Comparison of ENCODE assay signal across 1 cellular context in the genomic region with DNA sequence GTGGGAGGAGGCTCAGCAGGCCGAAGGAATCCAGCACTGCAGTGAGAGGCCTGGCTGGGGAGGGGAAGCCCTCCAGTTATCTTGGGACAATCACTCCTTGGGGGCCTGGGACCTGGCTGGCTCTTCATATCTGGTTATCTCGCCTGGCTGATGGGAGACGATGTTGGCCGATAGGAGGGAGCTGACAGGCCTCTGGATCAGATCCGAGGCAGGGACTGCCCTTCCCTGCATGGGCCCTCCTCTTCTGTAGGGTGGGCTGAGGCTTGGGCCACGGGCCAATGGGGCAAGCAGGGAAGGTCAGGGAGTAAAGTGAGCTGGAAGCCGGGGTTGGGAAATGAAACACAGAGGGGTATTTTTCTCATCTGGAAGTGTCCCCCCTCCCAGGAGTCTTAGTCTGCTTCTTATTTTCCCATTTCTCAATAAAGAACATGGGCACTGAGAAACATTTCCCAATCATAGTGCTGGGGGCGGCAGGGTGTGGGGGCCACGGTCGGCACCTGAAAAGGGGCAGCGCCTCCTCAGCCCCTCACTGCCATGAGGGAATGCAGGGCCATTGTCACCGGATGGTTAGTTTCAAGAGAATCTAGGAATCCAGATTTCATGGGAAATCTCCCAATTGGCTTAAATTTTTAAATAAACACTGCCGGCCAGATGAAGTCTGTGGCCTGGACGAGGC.
TF ChIP-seq lines count a peak whose summit lies in the region.

No MANE protein-coding gene starts in this region.

TF ChIP-seq in WTC11, 78 proteins besides CTCF, POLR2A, EP300 and RAD21 (continued from another document):
- TF ChIP-seq, protein P1, sequence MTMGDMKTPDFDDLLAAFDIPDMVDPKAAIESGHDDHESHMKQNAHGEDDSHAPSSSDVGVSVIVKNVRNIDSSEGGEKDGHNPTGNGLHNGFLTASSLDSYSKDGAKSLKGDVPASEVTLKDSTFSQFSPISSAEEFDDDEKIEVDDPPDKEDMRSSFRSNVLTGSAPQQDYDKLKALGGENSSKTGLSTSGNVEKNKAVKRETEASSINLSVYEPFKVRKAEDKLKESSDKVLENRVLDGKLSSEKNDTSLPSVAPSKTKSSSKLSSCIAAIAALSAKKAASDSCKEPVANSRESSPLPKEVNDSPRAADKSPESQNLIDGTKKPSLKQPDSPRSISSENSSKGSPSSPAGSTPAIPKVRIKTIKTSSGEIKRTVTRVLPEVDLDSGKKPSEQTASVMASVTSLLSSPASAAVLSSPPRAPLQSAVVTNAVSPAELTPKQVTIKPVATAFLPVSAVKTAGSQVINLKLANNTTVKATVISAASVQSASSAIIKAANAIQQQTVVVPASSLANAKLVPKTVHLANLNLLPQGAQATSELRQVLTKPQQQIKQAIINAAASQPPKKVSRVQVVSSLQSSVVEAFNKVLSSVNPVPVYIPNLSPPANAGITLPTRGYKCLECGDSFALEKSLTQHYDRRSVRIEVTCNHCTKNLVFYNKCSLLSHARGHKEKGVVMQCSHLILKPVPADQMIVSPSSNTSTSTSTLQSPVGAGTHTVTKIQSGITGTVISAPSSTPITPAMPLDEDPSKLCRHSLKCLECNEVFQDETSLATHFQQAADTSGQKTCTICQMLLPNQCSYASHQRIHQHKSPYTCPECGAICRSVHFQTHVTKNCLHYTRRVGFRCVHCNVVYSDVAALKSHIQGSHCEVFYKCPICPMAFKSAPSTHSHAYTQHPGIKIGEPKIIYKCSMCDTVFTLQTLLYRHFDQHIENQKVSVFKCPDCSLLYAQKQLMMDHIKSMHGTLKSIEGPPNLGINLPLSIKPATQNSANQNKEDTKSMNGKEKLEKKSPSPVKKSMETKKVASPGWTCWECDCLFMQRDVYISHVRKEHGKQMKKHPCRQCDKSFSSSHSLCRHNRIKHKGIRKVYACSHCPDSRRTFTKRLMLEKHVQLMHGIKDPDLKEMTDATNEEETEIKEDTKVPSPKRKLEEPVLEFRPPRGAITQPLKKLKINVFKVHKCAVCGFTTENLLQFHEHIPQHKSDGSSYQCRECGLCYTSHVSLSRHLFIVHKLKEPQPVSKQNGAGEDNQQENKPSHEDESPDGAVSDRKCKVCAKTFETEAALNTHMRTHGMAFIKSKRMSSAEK (CRISPR knock-in tag; IDR thresholded peaks at IDR 0.05; ENCODE audit: borderline replicate concordance), result no peak
- TF ChIP-seq ZNF423 (CRISPR knock-in tag; IDR thresholded peaks at IDR 0.05), result no peak
- TF ChIP-seq, protein P2, sequence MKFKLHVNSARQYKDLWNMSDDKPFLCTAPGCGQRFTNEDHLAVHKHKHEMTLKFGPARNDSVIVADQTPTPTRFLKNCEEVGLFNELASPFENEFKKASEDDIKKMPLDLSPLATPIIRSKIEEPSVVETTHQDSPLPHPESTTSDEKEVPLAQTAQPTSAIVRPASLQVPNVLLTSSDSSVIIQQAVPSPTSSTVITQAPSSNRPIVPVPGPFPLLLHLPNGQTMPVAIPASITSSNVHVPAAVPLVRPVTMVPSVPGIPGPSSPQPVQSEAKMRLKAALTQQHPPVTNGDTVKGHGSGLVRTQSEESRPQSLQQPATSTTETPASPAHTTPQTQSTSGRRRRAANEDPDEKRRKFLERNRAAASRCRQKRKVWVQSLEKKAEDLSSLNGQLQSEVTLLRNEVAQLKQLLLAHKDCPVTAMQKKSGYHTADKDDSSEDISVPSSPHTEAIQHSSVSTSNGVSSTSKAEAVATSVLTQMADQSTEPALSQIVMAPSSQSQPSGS (CRISPR knock-in tag; IDR thresholded peaks at IDR 0.05; ENCODE audit: borderline replicate concordance, low read depth), result no peak
